Comparison of ENCODE assay signal across 1 cellular context in genomic region chr1:59971464-59971911, GRCh38.
A peak's percentile ranks its signal among the peaks of the same experiment; 100 is the strongest.
TF ChIP-seq lines count a peak whose summit lies in the region.

No MANE protein-coding gene starts in this region.

TF ChIP-seq in K562, 482 proteins besides CTCF, POLR2A, EP300 and RAD21 (continued from another document):
- TF ChIP-seq, protein P1, sequence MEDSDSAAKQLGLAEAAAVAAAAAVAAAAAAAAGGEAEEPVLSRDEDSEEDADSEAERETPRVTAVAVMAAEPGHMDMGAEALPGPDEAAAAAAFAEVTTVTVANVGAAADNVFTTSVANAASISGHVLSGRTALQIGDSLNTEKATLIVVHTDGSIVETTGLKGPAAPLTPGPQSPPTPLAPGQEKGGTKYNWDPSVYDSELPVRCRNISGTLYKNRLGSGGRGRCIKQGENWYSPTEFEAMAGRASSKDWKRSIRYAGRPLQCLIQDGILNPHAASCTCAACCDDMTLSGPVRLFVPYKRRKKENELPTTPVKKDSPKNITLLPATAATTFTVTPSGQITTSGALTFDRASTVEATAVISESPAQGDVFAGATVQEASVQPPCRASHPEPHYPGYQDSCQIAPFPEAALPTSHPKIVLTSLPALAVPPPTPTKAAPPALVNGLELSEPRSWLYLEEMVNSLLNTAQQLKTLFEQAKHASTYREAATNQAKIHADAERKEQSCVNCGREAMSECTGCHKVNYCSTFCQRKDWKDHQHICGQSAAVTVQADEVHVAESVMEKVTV (CRISPR knock-in tag; IDR thresholded peaks at IDR 0.05), result peak; percentile 60; the same call in 1 of the 2 replicates
- peak; percentile 73; the same call in 1 of the 2 replicates for TF ChIP-seq ESRRA (IDR thresholded peaks at IDR 0.05; ENCODE audit: borderline replicate concordance, low read depth)
- TF ChIP-seq CBFB (CRISPR knock-in tag; IDR thresholded peaks at IDR 0.05), result peak; percentile 49; the same call in 1 of the 2 replicates
- peak; percentile 95 for TF ChIP-seq STAG1 (CRISPR knock-in tag; IDR thresholded peaks at IDR 0.05; ENCODE audit: borderline replicate concordance)
- peak; percentile 29 for TF ChIP-seq CTCFL (IDR thresholded peaks at IDR 0.05; ENCODE audit: borderline replicate concordance, insufficient read depth, low read depth, low read length, poor library complexity, severe bottlenecking)
- 0 out of 2 replicates have a peak, but pooled peaks have one; percentile 15 for TF ChIP-seq SPI1 (IDR thresholded peaks at IDR 0.05; ENCODE audit: borderline replicate concordance, low read depth, low read length)
